2 cellular contexts compared by ENCODE assay signal in genomic region chr6:155228549-155229166, GRCh38.
A peak's percentile ranks its signal among the peaks of the same experiment; 100 is the strongest.
TF ChIP-seq lines count a peak whose summit lies in the region.

No MANE protein-coding gene starts in this region.

TF ChIP-seq in SK-N-SH treated with all-trans-retinoic acid at 6 μM for 48 hours, 23 proteins besides CTCF, POLR2A, EP300 and RAD21:
- no peak for TF ChIP-seq TSHZ2 (CRISPR knock-in tag; IDR thresholded peaks at IDR 0.05)
- no peak for TF ChIP-seq POU6F1 (CRISPR knock-in tag; IDR thresholded peaks at IDR 0.05; ENCODE audit: borderline replicate concordance, low read depth)
- peak; percentile 73 for TF ChIP-seq ISL1 (CRISPR knock-in tag; IDR thresholded peaks at IDR 0.05)

TF ChIP-seq in SK-N-SH, 30 proteins besides CTCF, POLR2A, EP300 and RAD21 (continued from another document):
- no peak for TF ChIP-seq PBX3 (IDR thresholded peaks at IDR 0.05)
- TF ChIP-seq YY1 (IDR thresholded peaks at IDR 0.05; ENCODE audit: low read depth), result no peak
- TF ChIP-seq SMC3 (IDR thresholded peaks at IDR 0.05; ENCODE audit: low read depth, low read length), result no peak
- no peak for TF ChIP-seq CHD2 (IDR thresholded peaks at IDR 0.05; ENCODE audit: low read length, partially characterized antibody)
- TF ChIP-seq MAX (IDR thresholded peaks at IDR 0.05; ENCODE audit: low read depth), result no peak
- no peak for TF ChIP-seq FOSL2 (IDR thresholded peaks at IDR 0.05; ENCODE audit: borderline replicate concordance, low read depth)
- TF ChIP-seq TEAD4 (IDR thresholded peaks at IDR 0.05; ENCODE audit: borderline replicate concordance, insufficient read depth), result no peak
- TF ChIP-seq IRF3 (IDR thresholded peaks at IDR 0.05; ENCODE audit: low read depth, low read length), result no peak
- no peak for TF ChIP-seq SIN3A (IDR thresholded peaks at IDR 0.05; ENCODE audit: borderline replicate concordance, low read depth, low read length)
- no peak for TF ChIP-seq FOXM1 (IDR thresholded peaks at IDR 0.05; ENCODE audit: low read depth)
- TF ChIP-seq GABPA (IDR thresholded peaks at IDR 0.05; ENCODE audit: low read depth), result no peak
- no peak for TF ChIP-seq NRF1 (IDR thresholded peaks at IDR 0.05; ENCODE audit: low read depth, low read length)
- no peak for TF ChIP-seq EZH2phosphoT487 (IDR thresholded peaks at IDR 0.05; ENCODE audit: borderline replicate concordance, low read depth)
- TF ChIP-seq GATA2 (CRISPR knock-in tag; IDR thresholded peaks at IDR 0.05), result no peak
TF ChIP-seq in SK-N-SH: peak in this region for 0.
